Comparison of ENCODE assay signal across 15 cellular contexts in genomic region chr1:5297199-5297877, GRCh38.
DNase-seq lines count a peak whose midpoint lies in the region; ATAC-seq and TF ChIP-seq lines count a peak whose summit lies in the region.
"Had no signal": no experiment of that assay in that cellular context is flagged by ENCODE, and none has a peak within 500 bp of the region (broad histone marks: within the 10 kb centered on the region; RNA-seq: fewer than 3 reads in every experiment).

No MANE protein-coding gene starts in this region.

- H3K27ac Mint-ChIP-seq in brain: peak overlapping the region in 3 of 5 experiments; percentile 55 to 93 (median 89)
- no peak overlapping the region for H3K27ac Mint-ChIP-seq in T-cell
- H3K27ac Mint-ChIP-seq: activated T-helper 2 cell treated with anti-CD3 and anti-CD28 coated beads, Interferon-gamma antibody, Interleukin-2, Interleukin-4, amounts not matched to agents 10 μg/mL and 5 μg/mL and 100 μg/mL, durations not matched to agents 14 hours and 24 hours and 36 hours had no signal

- CTCF ChIA-PET in T-cell (lab: Charles Lee): interaction anchor here in 1 of 2 donors (0.6 kb wide), 1 partner anchor 939 kb away, joined by 3 read pairs; no protein-coding TSS in a partner anchor

- H3K4me3 Mint-ChIP-seq in brain: peak overlapping the region in 1 of 5 experiments; percentile 48
- H3K4me3 Mint-ChIP-seq in T-cell: no peak overlapping the region

- ATAC-seq in left colon (no peak), GM21576 (IDR thresholded peaks at IDR 0.05; ENCODE audit: unreplicated experiment) (no peak), T-cell (replicated peaks in 1 of 4) (no peak), GM19324 (IDR thresholded peaks at IDR 0.05; ENCODE audit: low FRiP score, unreplicated experiment) (no peak)

- H3K9me3 Mint-ChIP-seq in brain (peaks cover 0 to 2% (median 0%) of the 10 kb centered on the region in 5 experiments), T-cell (no peaks in the 10 kb centered on the region)
- H3K9me3 Mint-ChIP-seq: activated T-helper 2 cell treated with anti-CD3 and anti-CD28 coated beads, Interferon-gamma antibody, Interleukin-2, Interleukin-4, amounts not matched to agents 10 μg/mL and 5 μg/mL and 100 μg/mL, durations not matched to agents 14 hours and 24 hours and 36 hours had no signal

- no peak for TF ChIP-seq CTCF in brain (conservative IDR thresholded peaks at IDR 0.05)

- DNase-seq in NCI-H345 (lab: John Stamatoyannopoulos, UW) (peak; percentile 43), NCI-H345 treated with DMSO at 0.1 percent for 48 hours (lab: John Stamatoyannopoulos, UW; ENCODE audit: unreplicated experiment) (no peak), left colon (peak; percentile 7 to 31), retina (peak; percentile 42), T-cell (no peak)
- DNase-seq: aorta, H7, mesenchymal stem cell, MV-4-11, NCI-H2227 treated with DMSO at 0.1 percent for 48 hours, OCI-M1 had no signal

- POLR2A ChIA-PET in T-cell (lab: Charles Lee): no interaction called here

- no peaks in the 10 kb centered on the region for H3K36me3 Mint-ChIP-seq in brain
- H3K36me3 Mint-ChIP-seq in T-cell: no peaks in the 10 kb centered on the region

- intact Hi-C loops in left colon (cut with DNase I, micrococcal nuclease): no loop called here

- H3K27me3 Mint-ChIP-seq in brain (peaks cover 6% of the 10 kb centered on the region), T-cell (no peaks in the 10 kb centered on the region)

- H3K4me1 Mint-ChIP-seq in brain: peaks cover 41% of the 10 kb centered on the region
- H3K4me1 Mint-ChIP-seq in T-cell: no peaks in the 10 kb centered on the region

Comparison
In these comparisons a context has a peak if more than half of its experiments do, and no peak if none do; other contexts are left out.
1. DNase-seq: peak in NCI-H345 (single experiment), left colon (2 of 2) and retina (single experiment); none in NCI-H345 treated with DMSO at 0.1 percent for 48 hours (single experiment) and T-cell (0 of 34).
2. H3K27ac Mint-ChIP-seq: peak in brain (3 of 5); none in T-cell (0 of 2).